In genomic region chr15:32866486-32867312, GRCh38 we compare ENCODE assay signal across 12 cellular contexts.
A peak's percentile ranks its signal among the peaks of the same experiment; 100 is the strongest.
DNase-seq lines count a peak whose midpoint lies in the region; ATAC-seq, FAIRE-seq and TF ChIP-seq lines count a peak whose summit lies in the region.
"Had no signal": no experiment of that assay in that cellular context is flagged by ENCODE, and none has a peak within 500 bp of the region (broad histone marks: within the 10 kb centered on the region; RNA-seq: fewer than 3 reads in every experiment).

No MANE protein-coding gene starts in this region.

- no peak for FAIRE-seq in endothelial cell of umbilical vein (lab: Jason Lieb, UNC)

- CTCF ChIA-PET in endothelial cell of umbilical vein (lab: Charles Lee), result interaction anchor here (0.6 to 1.9 kb wide), 4 partner anchors 9 to 1477 kb away, joined by 3 to 6 read pairs (median 3); partner anchors contain the start of genes NOP10 and NUTM1

- no peaks in the 10 kb centered on the region for H3K27me3 ChIP-seq in endothelial cell of umbilical vein (ENCODE audit: control insufficient read depth in 2 of 2, insufficient read depth in 2 of 2, low read length in 2 of 2)
- H3K27me3 ChIP-seq in osteoblast (ENCODE audit: insufficient read depth, low read length), result no peaks in the 10 kb centered on the region
- H3K27me3 ChIP-seq: adrenal gland, vagina had no signal

- H4K20me1 ChIP-seq in endothelial cell of umbilical vein (replicated peaks; ENCODE audit: control insufficient read depth, extremely low read depth, insufficient read depth, low read length), result no peaks in the 10 kb centered on the region
- no peaks in the 10 kb centered on the region for H4K20me1 ChIP-seq in osteoblast (ENCODE audit: insufficient read depth, low read length)

- H3K4me1 ChIP-seq in endothelial cell of umbilical vein (ENCODE audit: control insufficient read depth, extremely low read depth, insufficient read depth, low read length) (peaks cover 4% of the 10 kb centered on the region), osteoblast (ENCODE audit: insufficient read depth, low read length) (peaks cover 51% of the 10 kb centered on the region)

- no peak for ATAC-seq in GM21717 (IDR thresholded peaks at IDR 0.05; ENCODE audit: unreplicated experiment)
- ATAC-seq: CD8-positive, alpha-beta T cell had no signal

- in situ Hi-C loops in GM13977 (cut with MboI; ENCODE audit: low pct_unique_long_range_greater_than_20kb, low sequenced_read_pairs, unreplicated experiment), result no loop called here

- H3K36me3 ChIP-seq in endothelial cell of umbilical vein (ENCODE audit: control insufficient read depth in 2 of 2, extremely low read depth in 1 of 2, insufficient read depth in 2 of 2, low read length in 2 of 2) (no peaks in the 10 kb centered on the region), osteoblast (ENCODE audit: insufficient read depth, low read length) (peaks cover 2% of the 10 kb centered on the region)
- H3K36me3 ChIP-seq: adrenal gland, vagina had no signal

- H3K9me3 ChIP-seq in endothelial cell of umbilical vein (replicated peaks; ENCODE audit: control insufficient read depth, insufficient read depth, low read length) (no peaks in the 10 kb centered on the region), osteoblast (ENCODE audit: low read depth, low read length) (no peaks in the 10 kb centered on the region)
- H3K9me3 ChIP-seq: adrenal gland, vagina had no signal

- dilution Hi-C loops in endothelial cell of umbilical vein (cut with MboI; ENCODE audit: extremely low pct_ligation_motif_present, low sequenced_read_pairs), result no loop called here

- H3K4me3 ChIP-seq in endothelial cell of umbilical vein (replicated peaks in 1 of 3; ENCODE audit: insufficient read depth in 1 of 3, low read depth in 1 of 3, low read length in 3 of 3) (no peak overlapping the region), osteoblast (ENCODE audit: insufficient read depth, low read length) (no peak overlapping the region)
- H3K4me3 ChIP-seq: adrenal gland, vagina had no signal

- BruUV-seq in endothelial cell of umbilical vein (replicated peaks; lab: Mats Ljungman, UMichigan), result no TSS peak

- H3K4me2 ChIP-seq in endothelial cell of umbilical vein (ENCODE audit: insufficient read depth, low read length), result no peak overlapping the region
- H3K4me2 ChIP-seq in osteoblast (ENCODE audit: insufficient read depth, low read length), result peak overlapping the region; percentile 23

- DNase-seq in EH (ENCODE audit: low read depth) (peak; percentile 65), NCI-H526 treated with DMSO at 0.1 percent for 48 hours (lab: John Stamatoyannopoulos, UW) (peak; percentile 96), endothelial cell of umbilical vein (ENCODE audit: low read depth, low spot score) (no peak), osteoblast (ENCODE audit: insufficient read length, low spot score, missing footprints) (no peak), GM13977 (ENCODE audit: low spot score) (no peak), GM19238 (ENCODE audit: insufficient read length, low spot score) (no peak)
- no peak for DNase-seq in activated CD8-positive, alpha-beta memory T cell treated with anti-CD3 and anti-CD28 coated beads for 24 hours
- DNase-seq: CD8-positive, alpha-beta T cell; NCI-H446 had no signal

- H3K9ac ChIP-seq in endothelial cell of umbilical vein (replicated peaks; ENCODE audit: extremely low read depth, insufficient read depth, low read length), result no peak overlapping the region

- no peaks in the 10 kb centered on the region for H3K9me1 ChIP-seq in endothelial cell of umbilical vein (replicated peaks; ENCODE audit: control insufficient read depth, extremely low read depth, insufficient read depth, low read length)

- H2AFZ ChIP-seq in endothelial cell of umbilical vein (ENCODE audit: low read depth, low read length), result peak overlapping the region; percentile 77
- H2AFZ ChIP-seq in osteoblast (ENCODE audit: low read length), result peak overlapping the region; percentile 11

- H3K79me2 ChIP-seq in endothelial cell of umbilical vein (ENCODE audit: control insufficient read depth, insufficient read depth, low read length) (no peaks in the 10 kb centered on the region), osteoblast (ENCODE audit: insufficient read depth, low read length) (no peaks in the 10 kb centered on the region)

- intact Hi-C loops in endothelial cell of umbilical vein (cut with micrococcal nuclease), result loop anchor here (1.0 kb wide), 1 partner anchor 11 kb away; no protein-coding TSS in a partner anchor

- POLR2A ChIA-PET in endothelial cell of umbilical vein (lab: Charles Lee), result no interaction called here

- TF ChIP-seq CTCF in endothelial cell of umbilical vein (IDR thresholded peaks at IDR 0.05; ENCODE audit: extremely low read depth in 1 of 2, insufficient read depth in 1 of 2, low read depth in 1 of 2, low read length in 2 of 2) (no peak), osteoblast (IDR thresholded peaks at IDR 0.05; ENCODE audit: extremely low read depth, low read depth, low read length) (no peak), GM13977 (IDR thresholded peaks at IDR 0.05; ENCODE audit: extremely low read depth, insufficient read depth, missing control alignments) (no peak)

- H3K27ac ChIP-seq in endothelial cell of umbilical vein (ENCODE audit: insufficient read depth, low read depth, low read length) (no peak overlapping the region), osteoblast (ENCODE audit: low read depth, low read length) (peak overlapping the region; percentile 98)
- H3K27ac ChIP-seq: adrenal gland, vagina had no signal

- no peak for TF ChIP-seq POLR2A in endothelial cell of umbilical vein (IDR thresholded peaks at IDR 0.05; ENCODE audit: low read depth, low read length)

TF ChIP-seq in endothelial cell of umbilical vein, 7 proteins besides CTCF, POLR2A, EP300 and RAD21:
- no peak for TF ChIP-seq GATA2 (IDR thresholded peaks at IDR 0.05; ENCODE audit: insufficient read depth, insufficient read length, low read depth, low read length)
- TF ChIP-seq FOS (IDR thresholded peaks at IDR 0.05; ENCODE audit: borderline replicate concordance, insufficient read depth, low read length), result no peak
- TF ChIP-seq EZH2 (IDR thresholded peaks at IDR 0.05; ENCODE audit: borderline replicate concordance, low read depth, low read length, severe bottlenecking), result no peak
- no peak for TF ChIP-seq MAX (IDR thresholded peaks at IDR 0.05; ENCODE audit: insufficient read depth, insufficient read length)
- TF ChIP-seq JUN (IDR thresholded peaks at IDR 0.05; ENCODE audit: borderline replicate concordance, insufficient read depth, insufficient read length, low read depth), result no peak
- TF ChIP-seq MYC (IDR thresholded peaks at IDR 0.05; ENCODE audit: low read depth, low read length), result no peak
- no peak for TF ChIP-seq POLR2AphosphoS5 (IDR thresholded peaks at IDR 0.05; ENCODE audit: insufficient read depth, low read depth, low read length)

Comparison
In these comparisons a context has a peak if more than half of its experiments do, and no peak if none do; other contexts are left out.
1. DNase-seq: peak in EH (single experiment) and NCI-H526 treated with DMSO at 0.1 percent for 48 hours (single experiment); none in endothelial cell of umbilical vein (single experiment), osteoblast (single experiment), GM13977 (single experiment), GM19238 (single experiment) and activated CD8-positive, alpha-beta memory T cell treated with anti-CD3 and anti-CD28 coated beads for 24 hours (single experiment).